ENCODE assay signal across 1 cellular context in genomic region chr7:32941996-32942782, GRCh38.
TF ChIP-seq lines count a peak whose summit lies in the region.

No MANE protein-coding gene starts in this region.

TF ChIP-seq in K562, 482 proteins besides CTCF, POLR2A, EP300 and RAD21 (continued from another document and continues in another):
- TF ChIP-seq AFF1 (IDR thresholded peaks at IDR 0.05; ENCODE audit: low read depth in 1 of 2, partially characterized antibody in 2 of 2), result no peak
- no peak for TF ChIP-seq CC2D1A (IDR thresholded peaks at IDR 0.05)
- TF ChIP-seq MBD2 (IDR thresholded peaks at IDR 0.05; ENCODE audit: borderline replicate concordance, low read depth), result no peak; the same call in 1 of the 2 replicates
- no peak for TF ChIP-seq THRB (CRISPR knock-in tag; conservative IDR thresholded peaks at IDR 0.05)
- 0 out of 2 replicates have a peak, but pooled peaks have one; percentile 27 for TF ChIP-seq CBFA2T2 (conservative IDR thresholded peaks at IDR 0.05)
- no peak for TF ChIP-seq RERE (CRISPR knock-in tag; IDR thresholded peaks at IDR 0.05; ENCODE audit: borderline replicate concordance)
- 0 out of 2 replicates have a peak, but pooled peaks have one; percentile 16 for TF ChIP-seq MYC (IDR thresholded peaks at IDR 0.05; ENCODE audit: low read depth, low read length)
- no peak for TF ChIP-seq MYC (CRISPR knock-in tag; IDR thresholded peaks at IDR 0.05; ENCODE audit: borderline replicate concordance, low read depth)
- no peak for TF ChIP-seq POLR2B (IDR thresholded peaks at IDR 0.05; ENCODE audit: low read depth, partially characterized antibody)
- no peak for TF ChIP-seq NFXL1 (CRISPR knock-in tag; IDR thresholded peaks at IDR 0.05)
- no peak for TF ChIP-seq CHD2 (IDR thresholded peaks at IDR 0.05; ENCODE audit: low read depth, low read length)
- TF ChIP-seq ZNF324 (CRISPR knock-in tag; IDR thresholded peaks at IDR 0.05), result no peak
- TF ChIP-seq ZNF766 (CRISPR knock-in tag; conservative IDR thresholded peaks at IDR 0.05), result peak; percentile 45; the same call in 1 of the 2 replicates
- TF ChIP-seq ZNF778 (CRISPR knock-in tag; IDR thresholded peaks at IDR 0.05), result no peak
- no peak for TF ChIP-seq ZNF318 (IDR thresholded peaks at IDR 0.05; ENCODE audit: borderline replicate concordance in 1 of 2, low read depth in 1 of 2)
- no peak for TF ChIP-seq CBX1 (IDR thresholded peaks at IDR 0.05; ENCODE audit: low read depth)
- no peak for TF ChIP-seq TARDBP (IDR thresholded peaks at IDR 0.05)
- TF ChIP-seq ZBTB17 (CRISPR knock-in tag; IDR thresholded peaks at IDR 0.05), result no peak
- no peak for TF ChIP-seq CSDE1 (IDR thresholded peaks at IDR 0.05)
- no peak for TF ChIP-seq CXXC5 (CRISPR knock-in tag; IDR thresholded peaks at IDR 0.05)
- TF ChIP-seq FOXJ2 (tag; IDR thresholded peaks at IDR 0.05), result no peak
- TF ChIP-seq ZNF780A (CRISPR knock-in tag; IDR thresholded peaks at IDR 0.05), result no peak
- no peak for TF ChIP-seq ZBTB1 (CRISPR knock-in tag; IDR thresholded peaks at IDR 0.05; ENCODE audit: borderline replicate concordance, low read depth)
- no peak for TF ChIP-seq E2F3 (CRISPR knock-in tag; IDR thresholded peaks at IDR 0.05)
- TF ChIP-seq DPF2 (IDR thresholded peaks at IDR 0.05), result peak; percentile 62; the same call in 1 of the 2 replicates
- TF ChIP-seq FOXP1 (CRISPR knock-in tag; IDR thresholded peaks at IDR 0.05), result peak; percentile 26; the same call in 1 of the 2 replicates
- 0 out of 2 replicates have a peak, but pooled peaks have one; percentile 19 for TF ChIP-seq HDAC2 (IDR thresholded peaks at IDR 0.05)
- no peak for TF ChIP-seq CAMTA2 (CRISPR knock-in tag; conservative IDR thresholded peaks at IDR 0.05)
- TF ChIP-seq USF1 (CRISPR knock-in tag; IDR thresholded peaks at IDR 0.05), result no peak
- no peak for TF ChIP-seq IRF9 (tag; IDR thresholded peaks at IDR 0.05)
- no peak for TF ChIP-seq ZNF277 (CRISPR knock-in tag; IDR thresholded peaks at IDR 0.05; ENCODE audit: borderline replicate concordance)
- TF ChIP-seq ZNF239 (CRISPR knock-in tag; IDR thresholded peaks at IDR 0.05), result no peak
- TF ChIP-seq RBBP5 (IDR thresholded peaks at IDR 0.05; ENCODE audit: borderline replicate concordance, insufficient read depth, low read length, poor library complexity, severe bottlenecking), result peak; percentile 80
- no peak for TF ChIP-seq MCM5 (IDR thresholded peaks at IDR 0.05; ENCODE audit: low read depth)
- TF ChIP-seq ARID3A (IDR thresholded peaks at IDR 0.05; ENCODE audit: borderline replicate concordance, low read depth, low read length), result no peak
- no peak for TF ChIP-seq ZFP30 (CRISPR knock-in tag; IDR thresholded peaks at IDR 0.05; ENCODE audit: borderline replicate concordance)
